19 cellular contexts compared by ENCODE assay signal in the genomic region with DNA sequence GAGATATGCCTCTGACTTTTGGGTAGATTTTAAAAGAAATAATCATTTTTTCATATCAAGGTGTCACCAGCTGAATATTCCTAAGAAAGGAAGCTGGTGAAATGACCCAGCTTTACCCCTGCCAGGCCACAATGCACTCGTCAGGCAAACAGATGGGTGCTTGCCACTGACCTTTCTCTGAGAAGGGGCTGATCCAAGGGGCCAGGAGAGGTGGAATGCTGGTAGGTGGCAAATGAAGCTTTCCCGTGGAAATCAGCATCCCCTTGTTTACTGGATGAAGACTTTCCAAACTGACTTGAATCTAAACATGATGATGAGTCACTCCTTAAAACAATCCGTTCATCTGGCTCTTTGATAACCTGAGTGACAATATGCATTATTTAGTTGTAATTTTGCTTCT.
"Had no signal": no experiment of that assay in that cellular context is flagged by ENCODE, and none has a peak within 500 bp of the region (broad histone marks: within the 10 kb centered on the region; RNA-seq: fewer than 3 reads in every experiment).

No MANE protein-coding gene starts in this region.

- H3K27ac ChIP-seq: heart left ventricle, neutrophil, psoas muscle, right lobe of liver, tibial artery, upper lobe of left lung, uterus had no signal

- H3K4me1 ChIP-seq: heart left ventricle, psoas muscle, upper lobe of left lung, uterus had no signal

- H3K27ac Mint-ChIP-seq: nephron progenitor cell; stimulated activated effector memory CD8-positive, alpha-beta T cell treated with anti-CD3 and anti-CD28 coated beads, Interleukin-12 subunit alpha, Interleukin-12 subunit beta, amount 100 ng/mL, for 72 hours had no signal

- H3K4me3 ChIP-seq: heart left ventricle, psoas muscle, right lobe of liver, tibial artery, upper lobe of left lung, uterus had no signal

- DNase-seq: effector CD4-positive, alpha-beta T cell; heart left ventricle; hippocampal formation; kidney glomerular epithelial cell; naive thymus-derived CD4-positive, alpha-beta T cell; nephron progenitor cell; psoas muscle; retina; right lobe of liver; stimulated activated CD4-positive, alpha-beta T cell treated with anti-CD3 and anti-CD28 coated beads, Interleukin-4, amount 100 ng/mL, for 1 hour; stimulated activated CD8-positive, alpha-beta memory T cell treated with anti-CD3 and anti-CD28 coated beads, Interleukin-4, amount 100 ng/mL, for 48 hours; stimulated activated naive CD8-positive, alpha-beta T cell treated with anti-CD3 and anti-CD28 coated beads, Interleukin-15, Interleukin-2, amounts not matched to agents 100 U/mL and 50 U/mL, for 24 hours; tibial artery; upper lobe of left lung; uterus had no signal

- H3K4me3 Mint-ChIP-seq: nephron progenitor cell; stimulated activated effector memory CD8-positive, alpha-beta T cell treated with anti-CD3 and anti-CD28 coated beads, Interleukin-12 subunit alpha, Interleukin-12 subunit beta, amount 100 ng/mL, for 72 hours had no signal

- ATAC-seq: esophagus mucosa; heart left ventricle; naive thymus-derived CD4-positive, alpha-beta T cell; psoas muscle; right lobe of liver; stimulated activated effector memory CD8-positive, alpha-beta T cell treated with anti-CD3 and anti-CD28 coated beads, Interleukin-12 subunit alpha, Interleukin-12 subunit beta, amount 100 ng/mL, for 72 hours; stimulated activated naive CD8-positive, alpha-beta T cell treated with anti-CD3 and anti-CD28 coated beads, Interleukin-15, Interleukin-2, amounts not matched to agents 100 U/mL and 50 U/mL, for 24 hours had no signal

- H3K9me3 ChIP-seq: heart left ventricle, neutrophil, psoas muscle, right lobe of liver, tibial artery, upper lobe of left lung, uterus had no signal

- H3K9me3 Mint-ChIP-seq: nephron progenitor cell; stimulated activated effector memory CD8-positive, alpha-beta T cell treated with anti-CD3 and anti-CD28 coated beads, Interleukin-12 subunit alpha, Interleukin-12 subunit beta, amount 100 ng/mL, for 72 hours had no signal

- H3K36me3 Mint-ChIP-seq: stimulated activated effector memory CD8-positive, alpha-beta T cell treated with anti-CD3 and anti-CD28 coated beads, Interleukin-12 subunit alpha, Interleukin-12 subunit beta, amount 100 ng/mL, for 72 hours had no signal

- FAIRE-seq: frontal cortex had no signal

- H3K27me3 ChIP-seq: heart left ventricle, right lobe of liver, tibial artery, upper lobe of left lung, uterus had no signal

- H3K36me3 ChIP-seq: neutrophil, right lobe of liver, uterus had no signal
